ENCODE assay signal across 21 cellular contexts in genomic region chr3:181920409-181920808, GRCh38.
A peak's percentile ranks its signal among the peaks of the same experiment; 100 is the strongest.
DNase-seq lines count a peak whose midpoint lies in the region; ATAC-seq, FAIRE-seq and TF ChIP-seq lines count a peak whose summit lies in the region.
"Had no signal": no experiment of that assay in that cellular context is flagged by ENCODE, and none has a peak within 500 bp of the region (broad histone marks: within the 10 kb centered on the region; RNA-seq: fewer than 3 reads in every experiment).

No MANE protein-coding gene starts in this region.

- CTCF ChIA-PET in GM12878 (lab: Yijun Ruan, JAX): no interaction called here

- TF ChIP-seq POLR2A in GM12878 (IDR thresholded peaks at IDR 0.05; ENCODE audit: low read depth, low read length): no peak

- no peaks in the 10 kb centered on the region for H3K9me2 ChIP-seq in Karpas-422 (replicated peaks; ENCODE audit: insufficient read depth, low read length)

- H2AFZ ChIP-seq in Karpas-422 (ENCODE audit: low read length) (0 out of 2 replicates have a peak overlapping the region, but pooled peaks have one; percentile 15), OCI-LY3 (ENCODE audit: low read depth, low read length) (no peak overlapping the region), GM12878 (ENCODE audit: control insufficient read depth, low read depth, low read length) (no peak overlapping the region), neural progenitor cell (replicated peaks) (no peak overlapping the region)
- H2AFZ ChIP-seq: GM23248 had no signal

- intact Hi-C loops in GM12878 (cut with micrococcal nuclease; ENCODE audit: unreplicated experiment): no loop called here

- POLR2A ChIA-PET in GM12878 (lab: Charles Lee): no interaction called here

- TF ChIP-seq CTCF in OCI-LY3 (IDR thresholded peaks at IDR 0.05; ENCODE audit: low read depth, low read length): no peak
- TF ChIP-seq CTCF in GM12878 (IDR thresholded peaks at IDR 0.05 in 2 of 3, conservative IDR thresholded peaks at IDR 0.05 in 1 of 3; ENCODE audit: control insufficient read depth in 2 of 3, extremely low read depth in 1 of 3, insufficient read depth in 1 of 3, low read depth in 3 of 3, low read length in 3 of 3): no peak
- no peak for TF ChIP-seq CTCF in neural progenitor cell (IDR thresholded peaks at IDR 0.05)

- H3K27ac ChIP-seq in Karpas-422 (ENCODE audit: low read length): peak overlapping the region; percentile 84
- peak overlapping the region; percentile 71; the same call in 1 of the 2 replicates for H3K27ac ChIP-seq in OCI-LY3 (ENCODE audit: low read length)
- no peak overlapping the region for H3K27ac ChIP-seq in GM12878 (ENCODE audit: control insufficient read depth, insufficient read depth)
- no peak overlapping the region for H3K27ac ChIP-seq in neural progenitor cell
- H3K27ac ChIP-seq: GM23248, HL-60 had no signal

- SMC1A ChIA-PET in GM12878 (lab: Charles Lee; ENCODE audit: uncharacterized antibody, unreplicated experiment): interaction anchor here (1.1 to 1.4 kb wide), 2 partner anchors 12 to 20 kb away, joined by 3 read pairs; no protein-coding TSS in a partner anchor

- H3K9me3 Mint-ChIP-seq in neural progenitor cell: peaks cover 12% of the 10 kb centered on the region

- TF ChIP-seq EP300 in GM12878 (IDR thresholded peaks at IDR 0.05; ENCODE audit: borderline replicate concordance in 1 of 2, control insufficient read depth in 1 of 2, low read depth in 2 of 2, low read length in 2 of 2): no peak

- FAIRE-seq in GM12878 (lab: Jason Lieb, UNC) (no peak), frontal cortex (lab: Jason Lieb, UNC) (no peak)
- FAIRE-seq: A204.1 had no signal

- WGBS in GM12878 (ENCODE audit: insufficient coverage, insufficient replicate concordance, low lambda C conversion rate, missing lambda C conversion rate): 68% methylated on average over 3 of the region's 3 CpGs

- peaks cover 11% of the 10 kb centered on the region for H3F3A ChIP-seq in neural progenitor cell (ENCODE audit: low read depth)

- BruUV-seq in GM12878 (replicated peaks; lab: Mats Ljungman, UMichigan): no TSS peak

- H4K20me1 ChIP-seq in Karpas-422 (ENCODE audit: insufficient read depth, low read depth, low read length): no peaks in the 10 kb centered on the region
- no peaks in the 10 kb centered on the region for H4K20me1 ChIP-seq in OCI-LY3 (ENCODE audit: insufficient read depth, low read length)
- H4K20me1 ChIP-seq in GM12878 (ENCODE audit: control insufficient read depth, insufficient read depth): no peaks in the 10 kb centered on the region
- H4K20me1 ChIP-seq in neural progenitor cell (ENCODE audit: low read depth): no peaks in the 10 kb centered on the region

- H3K9me3 ChIP-seq in Karpas-422 (ENCODE audit: low read length) (no peaks in the 10 kb centered on the region), OCI-LY3 (ENCODE audit: insufficient read depth, low read length) (no peaks in the 10 kb centered on the region; the same call in 1 of the 2 replicates), GM12878 (replicated peaks; ENCODE audit: control insufficient read depth, insufficient read depth, low read length) (peaks cover 2% of the 10 kb centered on the region; the same call in 2 of the 3 replicates), neural progenitor cell (ENCODE audit: low read depth) (no peaks in the 10 kb centered on the region)

- peaks cover 43% of the 10 kb centered on the region for H3K4me1 ChIP-seq in Karpas-422 (ENCODE audit: low read length)
- H3K4me1 ChIP-seq in OCI-LY3 (ENCODE audit: low read length): peaks cover 42% of the 10 kb centered on the region
- peaks cover 22% of the 10 kb centered on the region for H3K4me1 ChIP-seq in GM12878 (ENCODE audit: control insufficient read depth, insufficient read depth, low read length)
- peaks cover 38% of the 10 kb centered on the region for H3K4me1 ChIP-seq in neural progenitor cell
- H3K4me1 ChIP-seq: BE2C had no signal

- H3K9ac ChIP-seq in Karpas-422 (ENCODE audit: low read length): peak overlapping the region; percentile 10
- H3K9ac ChIP-seq in OCI-LY3 (ENCODE audit: low read length): peak overlapping the region; percentile 27; the same call in 1 of the 2 replicates
- no peak overlapping the region for H3K9ac ChIP-seq in GM12878 (ENCODE audit: control insufficient read depth, insufficient read depth, low read length)
- H3K9ac ChIP-seq in neural progenitor cell: no peak overlapping the region
- H3K9ac ChIP-seq: GM23248 had no signal

- in situ Hi-C loops in GM12878 (cut with MboI): no loop called here

- H3K36me3 ChIP-seq in Karpas-422 (ENCODE audit: insufficient read depth, low read length) (no peaks in the 10 kb centered on the region), OCI-LY3 (replicated peaks; ENCODE audit: low read depth, low read length) (no peaks in the 10 kb centered on the region), GM12878 (ENCODE audit: control insufficient read depth in 2 of 2, insufficient read depth in 2 of 2, low read length in 1 of 2) (no peaks in the 10 kb centered on the region), neural progenitor cell (no peaks in the 10 kb centered on the region)
- H3K36me3 ChIP-seq: BE2C had no signal

- ATAC-seq in GM12878 (no peak), GM18520 (IDR thresholded peaks at IDR 0.05; ENCODE audit: unreplicated experiment) (no peak)

- H3K4me1 Mint-ChIP-seq in neural progenitor cell: peaks cover 27% of the 10 kb centered on the region
- H3K4me1 Mint-ChIP-seq: CD4-positive, CD25-positive, alpha-beta regulatory T cell; CD8-positive, alpha-beta memory T cell had no signal

- H3K27ac Mint-ChIP-seq in neural progenitor cell: peak overlapping the region; percentile 39
- H3K27ac Mint-ChIP-seq: CD4-positive, CD25-positive, alpha-beta regulatory T cell; CD8-positive, alpha-beta memory T cell had no signal

- H3K79me2 ChIP-seq in Karpas-422 (ENCODE audit: low read length) (no peaks in the 10 kb centered on the region), OCI-LY3 (ENCODE audit: low read length) (no peaks in the 10 kb centered on the region), GM12878 (ENCODE audit: control insufficient read depth, insufficient read depth, low read length) (no peaks in the 10 kb centered on the region), neural progenitor cell (ENCODE audit: low read depth) (no peaks in the 10 kb centered on the region)

- no peak overlapping the region for H3K4me3 Mint-ChIP-seq in neural progenitor cell
- H3K4me3 Mint-ChIP-seq: CD4-positive, CD25-positive, alpha-beta regulatory T cell; CD8-positive, alpha-beta memory T cell had no signal

- no peak for TF ChIP-seq RAD21 in GM12878 (IDR thresholded peaks at IDR 0.05; ENCODE audit: insufficient read depth, low read depth, low read length)

- H3K27me3 ChIP-seq in Karpas-422 (ENCODE audit: low read length) (no peaks in the 10 kb centered on the region), OCI-LY3 (ENCODE audit: low read depth, low read length) (no peaks in the 10 kb centered on the region), GM12878 (replicated peaks in 1 of 2; ENCODE audit: control insufficient read depth in 2 of 2, insufficient read depth in 2 of 2, low read length in 1 of 2) (no peaks in the 10 kb centered on the region), neural progenitor cell (no peaks in the 10 kb centered on the region)
- H3K27me3 ChIP-seq: BE2C had no signal

- peaks cover 3% of the 10 kb centered on the region for H3K27me3 Mint-ChIP-seq in neural progenitor cell (ENCODE audit: insufficient read depth, low read depth)
- H3K27me3 Mint-ChIP-seq: CD4-positive, CD25-positive, alpha-beta regulatory T cell; CD8-positive, alpha-beta memory T cell had no signal

- H3K4me2 ChIP-seq in Karpas-422 (ENCODE audit: low read depth, low read length, poor library complexity, severe bottlenecking): peak overlapping the region; percentile 68
- peak overlapping the region; percentile 85 for H3K4me2 ChIP-seq in OCI-LY3 (ENCODE audit: low read length)
- 0 out of 2 replicates have a peak overlapping the region, but pooled peaks have one; percentile 45 for H3K4me2 ChIP-seq in GM12878 (ENCODE audit: control insufficient read depth, insufficient read depth)
- no peak overlapping the region for H3K4me2 ChIP-seq in neural progenitor cell

- RAD21 ChIA-PET in GM12878 (lab: Charles Lee; ENCODE audit: unreplicated experiment): no interaction called here

- H3K36me3 Mint-ChIP-seq in neural progenitor cell: no peaks in the 10 kb centered on the region
- H3K36me3 Mint-ChIP-seq: CD4-positive, CD25-positive, alpha-beta regulatory T cell; CD8-positive, alpha-beta memory T cell had no signal

- peak; percentile 41 for DNase-seq in Karpas-422
- DNase-seq in GM12878 (ENCODE audit: low read depth, low spot score): no peak
- no peak for DNase-seq in neural progenitor cell (ENCODE audit: low spot score)
- no peak for DNase-seq in frontal cortex (ENCODE audit: low spot score in 2 of 2)
- no peak for DNase-seq in NCI-H69 (lab: John Stamatoyannopoulos, UW)
- DNase-seq in NCI-H1105 treated with DMSO at 0.1 percent for 48 hours (lab: John Stamatoyannopoulos, UW): no peak
- DNase-seq: ACHN; BE2C; C1 segment of cervical spinal cord; CD4-positive, CD25-positive, alpha-beta regulatory T cell; CD8-positive, alpha-beta memory T cell; COR-L47; DMS 273 treated with DMSO at 0.1 percent for 48 hours; DMS53; GDM1; GM23248; HCEC 1CT had no signal

- peak overlapping the region; percentile 41 for H3K4me3 ChIP-seq in Karpas-422 (ENCODE audit: low read length)
- H3K4me3 ChIP-seq in OCI-LY3 (ENCODE audit: low read length): peak overlapping the region; percentile 54
- H3K4me3 ChIP-seq in GM12878: no peak overlapping the region
- no peak overlapping the region for H3K4me3 ChIP-seq in neural progenitor cell
- H3K4me3 ChIP-seq: GM23248 had no signal

TF ChIP-seq in GM12878, 131 proteins besides CTCF, POLR2A, EP300 and RAD21 (continues in another document):
- TF ChIP-seq HDGF (IDR thresholded peaks at IDR 0.05): no peak
- no peak for TF ChIP-seq MEF2A (IDR thresholded peaks at IDR 0.05; ENCODE audit: insufficient read depth, low read depth, low read length)
- TF ChIP-seq DPF2 (IDR thresholded peaks at IDR 0.05): no peak
- no peak for TF ChIP-seq SIX5 (IDR thresholded peaks at IDR 0.05; ENCODE audit: low read depth, low read length, severe bottlenecking)
- no peak for TF ChIP-seq CHD2 (IDR thresholded peaks at IDR 0.05; ENCODE audit: borderline replicate concordance, low read depth, low read length)

Comparison
In these comparisons a context has a peak if more than half of its experiments do, and no peak if none do; other contexts are left out.
1. H3K27ac ChIP-seq: peak in Karpas-422 (single experiment) and OCI-LY3 (single experiment); none in GM12878 (single experiment) and neural progenitor cell (single experiment).
2. H3K4me3 ChIP-seq: peak in Karpas-422 (single experiment) and OCI-LY3 (single experiment); none in GM12878 (single experiment) and neural progenitor cell (single experiment).
3. H3K9ac ChIP-seq: peak in Karpas-422 (single experiment) and OCI-LY3 (single experiment); none in GM12878 (single experiment) and neural progenitor cell (single experiment).